9 cellular contexts compared by ENCODE assay signal in the genomic region with DNA sequence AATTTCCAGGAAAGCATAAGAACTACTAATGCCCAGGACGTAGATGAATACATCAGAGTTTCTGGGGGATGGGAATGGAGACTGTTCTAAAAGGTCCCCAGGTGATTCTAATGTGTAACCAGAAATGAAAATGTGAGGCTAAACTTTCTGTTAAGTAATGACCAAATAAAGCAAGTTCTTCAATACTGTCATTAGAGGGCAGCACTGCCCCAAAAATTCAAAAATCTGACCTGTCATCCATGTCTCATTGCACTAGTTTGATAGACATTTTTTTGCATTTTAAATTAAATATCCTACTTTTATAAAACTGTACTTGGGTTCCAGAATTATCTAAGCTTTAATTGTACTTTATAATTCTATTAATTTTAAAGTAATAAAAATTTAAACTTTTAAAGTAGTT.
DNase-seq lines count a peak whose midpoint lies in the region; ATAC-seq and TF ChIP-seq lines count a peak whose summit lies in the region.
"Had no signal": no experiment of that assay in that cellular context is flagged by ENCODE, and none has a peak within 500 bp of the region (broad histone marks: within the 10 kb centered on the region; RNA-seq: fewer than 3 reads in every experiment).

No MANE protein-coding gene starts in this region.

- H3K79me1 ChIP-seq in neuronal stem cell (ENCODE audit: low read depth, low read length) = no peaks in the 10 kb centered on the region

- H4K91ac ChIP-seq in neuronal stem cell (ENCODE audit: low read depth, low read length, poor library complexity) = no peak overlapping the region

- H2BK12ac ChIP-seq in neuronal stem cell (ENCODE audit: low read length) = no peak overlapping the region

- H3K9ac ChIP-seq in neuronal stem cell (ENCODE audit: low read depth, low read length, poor library complexity) = no peak overlapping the region
- H3K9ac ChIP-seq: BLaER1 had no signal

- ATAC-seq in GM19372 (IDR thresholded peaks at IDR 0.05; ENCODE audit: low read depth, unreplicated experiment) (peak; percentile 76), HG03558 (IDR thresholded peaks at IDR 0.05; ENCODE audit: extremely low read depth, unreplicated experiment) (peak; percentile 78), HG03460 (IDR thresholded peaks at IDR 0.05; ENCODE audit: unreplicated experiment) (no peak)

- no peak overlapping the region for H3K23ac ChIP-seq in neuronal stem cell (ENCODE audit: low read depth, low read length, poor library complexity)

- no peaks in the 10 kb centered on the region for H3K9me3 ChIP-seq in neuronal stem cell (replicated peaks in 1 of 2; ENCODE audit: control insufficient read depth in 2 of 2, insufficient read depth in 1 of 2, low read depth in 1 of 2, low read length in 2 of 2)
- H3K9me3 ChIP-seq: BLaER1 had no signal

- H3K27ac ChIP-seq in dorsolateral prefrontal cortex = no peak overlapping the region
- no peak overlapping the region for H3K27ac ChIP-seq in neuronal stem cell (replicated peaks; ENCODE audit: low read length)
- H3K27ac ChIP-seq: BLaER1 had no signal

- no peak overlapping the region for H4K8ac ChIP-seq in neuronal stem cell (ENCODE audit: low read depth, low read length)

- H3K14ac ChIP-seq in neuronal stem cell (ENCODE audit: low read length) = no peak overlapping the region

- peak; percentile 30 for DNase-seq in DMS79 treated with DMSO at 0.1 percent for 48 hours (lab: John Stamatoyannopoulos, UW)
- no peak for DNase-seq in DMS79 (lab: John Stamatoyannopoulos, UW)
- DNase-seq in NOMO-1 treated with dmso at 0.1 percent for 144 hours (lab: John Stamatoyannopoulos, UW; ENCODE audit: unreplicated experiment) = peak; percentile 14
- no peak for DNase-seq in dorsolateral prefrontal cortex
- DNase-seq in neuronal stem cell (ENCODE audit: low spot score) = peak; percentile 42

- H2AFZ ChIP-seq in neuronal stem cell (ENCODE audit: low read length) = no peak overlapping the region

- H3K4me1 ChIP-seq in neuronal stem cell (ENCODE audit: control insufficient read depth in 2 of 2, insufficient read depth in 1 of 2, low read depth in 1 of 2, low read length in 2 of 2) = peaks cover 0 to 2% of the 10 kb centered on the region in 2 donors
- H3K4me1 ChIP-seq: BLaER1 had no signal

- no peak overlapping the region for H3K4me3 ChIP-seq in dorsolateral prefrontal cortex
- no peak overlapping the region for H3K4me3 ChIP-seq in neuronal stem cell (ENCODE audit: low read length in 2 of 2)
- H3K4me3 ChIP-seq: BLaER1 had no signal

- no peak overlapping the region for H2BK15ac ChIP-seq in neuronal stem cell (ENCODE audit: low read length)

- no peaks in the 10 kb centered on the region for H3K36me3 ChIP-seq in neuronal stem cell (replicated peaks in 1 of 2; ENCODE audit: control insufficient read depth in 2 of 2, insufficient read depth in 2 of 2, low read length in 2 of 2)
- H3K36me3 ChIP-seq: BLaER1 had no signal

- no peak overlapping the region for H2BK120ac ChIP-seq in neuronal stem cell (ENCODE audit: low read depth, low read length)

- no peak overlapping the region for H3K4me2 ChIP-seq in neuronal stem cell (ENCODE audit: insufficient read depth, low read length, poor library complexity, severe bottlenecking)
- H3K4me2 ChIP-seq: BLaER1 had no signal

- H2BK5ac ChIP-seq in neuronal stem cell (ENCODE audit: low read length) = no peak overlapping the region

- no peak overlapping the region for H2AK5ac ChIP-seq in neuronal stem cell (ENCODE audit: low read depth, low read length)

- intact Hi-C loops in dorsolateral prefrontal cortex (cut with DNase I) = loop anchor here in 1 of 2 donors (10.0 kb wide), 2 partner anchors 343 to 633 kb away; a partner anchor contains a TSS

- WGBS in neuronal stem cell (ENCODE audit: extremely low coverage in 2 of 2, insufficient read length in 2 of 2, insufficient replicate concordance in 1 of 2), 2 donors = no CpG with 5 or more reads among the region's 1 CpG

- peak; percentile 48 to 85 (median 68) for TF ChIP-seq CTCF in dorsolateral prefrontal cortex (IDR thresholded peaks at IDR 0.05 in 54 of 56, conservative IDR thresholded peaks at IDR 0.05 in 2 of 56; ENCODE audit: low read depth in 1 of 56, partially characterized antibody in 56 of 56)

- H3K27me3 ChIP-seq in dorsolateral prefrontal cortex = peaks cover 0 to 28% (median 6%) of the 10 kb centered on the region in 45 donors
- H3K27me3 ChIP-seq in neuronal stem cell (ENCODE audit: control insufficient read depth in 3 of 3, insufficient read depth in 3 of 3, low read depth in 1 of 3, low read length in 3 of 3) = no peaks in the 10 kb centered on the region
- H3K27me3 ChIP-seq: BLaER1 had no signal

- H3K18ac ChIP-seq in neuronal stem cell (ENCODE audit: low read length) = no peak overlapping the region

- H3K4ac ChIP-seq in neuronal stem cell (ENCODE audit: low read length) = no peak overlapping the region

Comparison
In these comparisons a context has a peak if more than half of its experiments do, and no peak if none do; other contexts are left out.
1. DNase-seq: peak in DMS79 treated with DMSO at 0.1 percent for 48 hours (single experiment), NOMO-1 treated with dmso at 0.1 percent for 144 hours (single experiment) and neuronal stem cell (single experiment); none in DMS79 (single experiment) and dorsolateral prefrontal cortex (0 of 10).